ENCODE assay signal across 1 cellular context in genomic region chr10:113051456-113051855, GRCh38.
TF ChIP-seq lines count a peak whose summit lies in the region.

No MANE protein-coding gene starts in this region.

TF ChIP-seq in IMR-90, 13 proteins besides CTCF, POLR2A, EP300 and RAD21 (continued from another document):
- TF ChIP-seq SMC3 (IDR thresholded peaks at IDR 0.05; ENCODE audit: low read depth, low read length) (no peak), NFE2L2 (IDR thresholded peaks at IDR 0.05; ENCODE audit: low read depth, low read length) (no peak), MAFK (IDR thresholded peaks at IDR 0.05; ENCODE audit: low read depth, low read length) (no peak), BHLHE40 (IDR thresholded peaks at IDR 0.05; ENCODE audit: low read depth, low read length) (no peak), CEBPB (IDR thresholded peaks at IDR 0.05; ENCODE audit: low read depth, low read length) (no peak), MXI1 (IDR thresholded peaks at IDR 0.05; ENCODE audit: borderline replicate concordance, low read depth, low read length) (no peak), RFX5 (IDR thresholded peaks at IDR 0.05; ENCODE audit: low read depth, low read length) (no peak)
